9 cellular contexts compared by ENCODE assay signal in genomic region chr17:9837551-9838471, GRCh38. TPM values are rescaled to one million over a fixed set of nuclear protein-coding genes. Genes with fewer than 3 reads are reported as not detected.
A peak's percentile ranks its signal among the peaks of the same experiment; 100 is the strongest.
DNase-seq lines count a peak whose midpoint lies in the region; ATAC-seq and TF ChIP-seq lines count a peak whose summit lies in the region.
"Had no signal": no experiment of that assay in that cellular context is flagged by ENCODE, and none has a peak within 500 bp of the region (broad histone marks: within the 10 kb centered on the region; RNA-seq: fewer than 3 reads in every experiment).

No MANE protein-coding gene starts in this region.

- TF ChIP-seq CTCF in choroid plexus epithelial cell (conservative IDR thresholded peaks at IDR 0.05; ENCODE audit: low read depth, low read length) (no peak), left lung (IDR thresholded peaks at IDR 0.05) (no peak), transverse colon (IDR thresholded peaks at IDR 0.05) (no peak)

- in situ Hi-C loops in transverse colon (cut with MboI; ENCODE audit: low pct_ligation_motif_present in 1 of 4, low pct_unique_long_range_greater_than_20kb in 1 of 4, low sequenced_read_pairs in 3 of 4), result no loop called here

- no peak for TF ChIP-seq POLR2A in transverse colon (IDR thresholded peaks at IDR 0.05)

- no peak for TF ChIP-seq EP300 in transverse colon (IDR thresholded peaks at IDR 0.05; ENCODE audit: low read depth)

- intact Hi-C loops in left lung (cut with DNase I), result no loop called here
- intact Hi-C loops in transverse colon (cut with DNase I; ENCODE audit: low total_unique reads), result no loop called here

- H3K4me1 ChIP-seq in left lung, result peaks cover 0 to 3% of the 10 kb centered on the region in 2 donors
- H3K4me1 ChIP-seq in transverse colon, result peaks cover 9 to 38% (median 15%) of the 10 kb centered on the region in 4 donors

- ATAC-seq in left lung, result peak; percentile 58
- no peak for ATAC-seq in GM18520 (IDR thresholded peaks at IDR 0.05; ENCODE audit: unreplicated experiment)

- 64 to 67% methylated on average over 9 to 11 of the region's 11 CpGs for WGBS in transverse colon (ENCODE audit: low coverage in 1 of 2), 2 donors

- H3K27ac ChIP-seq in left lung, result no peak overlapping the region
- peak overlapping the region; percentile 53 to 78 (median 66) for H3K27ac ChIP-seq in transverse colon

- H3K27me3 ChIP-seq in left lung, result peaks cover 0 to 24% of the 10 kb centered on the region in 2 donors
- H3K27me3 ChIP-seq in transverse colon, result no peaks in the 10 kb centered on the region

- H3K9me3 ChIP-seq in left lung (no peaks in the 10 kb centered on the region), transverse colon (no peaks in the 10 kb centered on the region)

- DNase-seq in HT1080 (ENCODE audit: low read depth) (peak; percentile 73), choroid plexus epithelial cell (ENCODE audit: low read depth) (peak; percentile 90), left lung (no peak), transverse colon (peak; percentile 17)
- DNase-seq in activated effector memory CD4-positive, alpha-beta T cell treated with anti-CD3 and anti-CD28 coated beads, Interleukin-2, amount 50 U/mL, for 16 hours, result no peak
- DNase-seq in activated CD4-positive, CD25-positive, alpha-beta regulatory T cell treated with anti-CD3 and anti-CD28 coated beads, Interleukin-2, amount 50 U/mL, for 72 hours, result no peak
- DNase-seq: NCI-H2029 had no signal

- H3K4me3 ChIP-seq in choroid plexus epithelial cell (ENCODE audit: low read depth, low read length) (no peak overlapping the region), left lung (no peak overlapping the region), transverse colon (no peak overlapping the region)

- H3K36me3 ChIP-seq in left lung, result no peaks in the 10 kb centered on the region
- H3K36me3 ChIP-seq in transverse colon, result no peaks in the 10 kb centered on the region

RNA-seq across cellular contexts. Expression of gene GLP2R, which starts 12.1 kb away (rescaled TPM):
- 0.63 and 0.90 TPM in 2 replicates for total RNA-seq in HT1080 (2014; rRNA removed; shearing (Covaris generic))
- 0.17 and 0.20 TPM in 2 replicates for polyA plus RNA-seq in HT1080 (2015; cell fraction: cytosol; rRNA removed)
- polyA plus RNA-seq in HT1080 (2015; cell fraction: nucleus; rRNA removed), result 0.05 and 0.25 TPM in 2 replicates
- total RNA-seq in left lung (1 to 10 TPM; 1.0 to 2.5 TPM), transverse colon (10 to 100 TPM in 3 of 4 donors, 1 to 10 TPM in 1; 7.2 to 17.2 (median 12.2) TPM)
- polyA plus RNA-seq: neural cell had no signal

RNA-seq across cellular contexts. Expression of gene GSG1L2, which starts 15.9 kb away (rescaled TPM):
- total RNA-seq in HT1080 (2014; rRNA removed; shearing (Covaris generic)), result not detected in 2 replicates
- not detected in 2 replicates for polyA plus RNA-seq in HT1080 (2015; cell fraction: cytosol; rRNA removed)
- not detected in 2 replicates for polyA plus RNA-seq in HT1080 (2015; cell fraction: nucleus; rRNA removed)
- total RNA-seq in left lung (not detected), transverse colon (not detected)
- polyA plus RNA-seq: neural cell had no signal

RNA-seq across cellular contexts. Expression of gene DHRS7C, which starts 46.4 kb away (rescaled TPM):
- total RNA-seq in HT1080 (2014; rRNA removed; shearing (Covaris generic)), result not detected in 2 replicates
- polyA plus RNA-seq in HT1080 (2015; cell fraction: cytosol; rRNA removed), result not detected in 2 replicates
- not detected in 2 replicates for polyA plus RNA-seq in HT1080 (2015; cell fraction: nucleus; rRNA removed)
- total RNA-seq in left lung, result not detected
- not detected for total RNA-seq in transverse colon
- polyA plus RNA-seq: neural cell had no signal

Comparison
In these comparisons a context has a peak if more than half of its experiments do, and no peak if none do; other contexts are left out.
1. DNase-seq: peak in HT1080 (single experiment), choroid plexus epithelial cell (single experiment) and transverse colon (single experiment); none in left lung (0 of 2), activated effector memory CD4-positive, alpha-beta T cell treated with anti-CD3 and anti-CD28 coated beads, Interleukin-2, amount 50 U/mL, for 16 hours (single experiment) and activated CD4-positive, CD25-positive, alpha-beta regulatory T cell treated with anti-CD3 and anti-CD28 coated beads, Interleukin-2, amount 50 U/mL, for 72 hours (single experiment).
2. H3K27ac ChIP-seq: peak in transverse colon (4 of 4); none in left lung (0 of 2).